Comparison of ENCODE assay signal across 7 cellular contexts in the genomic region with DNA sequence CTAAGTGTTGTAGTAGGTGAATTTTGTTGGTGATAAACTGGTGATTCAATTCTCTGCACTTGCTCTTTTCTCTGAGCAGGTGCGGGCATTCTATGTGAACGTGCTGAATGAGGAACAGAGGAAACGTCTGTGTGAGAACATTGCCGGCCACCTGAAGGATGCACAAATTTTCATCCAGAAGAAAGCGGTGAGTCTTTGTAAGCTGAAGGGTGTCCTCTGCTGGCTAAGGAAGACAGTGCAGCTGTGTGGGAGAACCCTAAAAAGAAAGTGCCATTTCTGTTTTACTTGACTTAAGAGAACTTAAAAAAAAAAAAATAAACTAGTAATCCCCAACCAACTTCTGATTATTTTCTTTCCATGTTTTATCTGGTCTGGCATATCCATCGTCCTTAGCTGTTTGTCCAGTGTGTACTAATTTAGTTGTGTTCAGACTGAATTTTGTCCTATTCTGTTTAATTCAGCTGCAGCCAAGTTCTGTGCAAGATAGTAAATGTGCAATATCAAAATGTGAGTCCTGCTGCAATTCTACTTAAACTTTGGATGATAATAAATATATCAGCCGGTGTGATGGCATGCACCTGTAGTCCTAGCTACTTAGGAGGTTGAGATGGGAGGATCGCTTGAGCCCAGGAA.
DNase-seq lines count a peak whose midpoint lies in the region; ATAC-seq and TF ChIP-seq lines count a peak whose summit lies in the region.

No MANE protein-coding gene starts in this region.

- no peak for DNase-seq in GM06990 (ENCODE audit: extremely low read depth, insufficient read length)
- DNase-seq in Kasumi-1 (lab: John Stamatoyannopoulos, UW): peak; percentile 75 to 84
- peak; percentile 48 to 60 for DNase-seq in activated CD4-positive, alpha-beta T cell treated with anti-CD3 and anti-CD28 coated beads, Interleukin-2, amount 50 U/mL, for 48 hours
- DNase-seq in germinal center (ENCODE audit: low spot score): peak; percentile 41
- DNase-seq in stimulated activated CD4-positive, alpha-beta T cell treated with anti-CD3 and anti-CD28 coated beads, TNF-alpha, amount 100 ng/mL, for 24 hours (ENCODE audit: low read depth in 3 of 3): peak in 2 of 3 experiments; percentile 5 to 44
- DNase-seq in hypothalamus (lab: John Stamatoyannopoulos, UW): no peak

- peak; percentile 79 for TF ChIP-seq CTCF in GM06990 (IDR thresholded peaks at IDR 0.05; ENCODE audit: insufficient read depth, low read length, poor library complexity, severe bottlenecking)

- H3K27me3 ChIP-seq in GM06990 (replicated peaks; ENCODE audit: control insufficient read depth, insufficient read depth, low read length): no peaks in the 10 kb centered on the region

- no peak overlapping the region for H3K4me3 ChIP-seq in GM06990 (replicated peaks; ENCODE audit: low read depth, low read length)

- ATAC-seq in HG03571 (IDR thresholded peaks at IDR 0.05; ENCODE audit: unreplicated experiment): no peak

- H3K36me3 ChIP-seq in GM06990 (ENCODE audit: control insufficient read depth, insufficient read depth, low read length): peaks cover 6% of the 10 kb centered on the region

Comparison
In these comparisons a context has a peak if more than half of its experiments do, and no peak if none do; other contexts are left out.
1. DNase-seq: peak in Kasumi-1 (2 of 2), activated CD4-positive, alpha-beta T cell treated with anti-CD3 and anti-CD28 coated beads, Interleukin-2, amount 50 U/mL, for 48 hours (2 of 2), germinal center (single experiment) and stimulated activated CD4-positive, alpha-beta T cell treated with anti-CD3 and anti-CD28 coated beads, TNF-alpha, amount 100 ng/mL, for 24 hours (2 of 3); none in GM06990 (single experiment) and hypothalamus (0 of 51).